Comparison of ENCODE assay signal across 7 cellular contexts in the genomic region with DNA sequence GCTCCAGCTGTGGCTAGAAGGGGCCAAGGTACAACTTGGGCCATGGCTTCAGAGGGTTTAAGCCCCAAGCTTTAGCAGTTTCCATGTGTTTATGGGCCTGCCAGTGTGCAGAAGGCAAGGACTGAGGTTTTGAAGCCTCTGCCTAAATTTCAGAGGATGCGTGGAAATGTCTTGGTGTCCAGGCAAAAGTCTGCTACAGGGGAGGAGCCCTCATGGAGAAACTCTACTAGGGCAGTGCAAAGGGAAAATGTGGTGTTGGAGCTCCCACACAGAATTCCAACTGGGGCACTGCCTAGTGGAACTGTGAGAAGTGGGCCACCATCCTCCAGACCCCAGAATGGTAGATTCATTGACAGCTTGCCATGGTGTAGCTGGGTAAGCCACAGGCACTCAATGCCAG.
"Had no signal": no experiment of that assay in that cellular context is flagged by ENCODE, and none has a peak within 500 bp of the region (broad histone marks: within the 10 kb centered on the region; RNA-seq: fewer than 3 reads in every experiment).

No MANE protein-coding gene starts in this region.

- DNase-seq: IMR-90, KBM-7, KG1 had no signal

- H3K9ac ChIP-seq: KMS-11 had no signal

- ATAC-seq: HepG2 had no signal

- FAIRE-seq: HepG2, HTR-8/SVneo had no signal

- H3K4me2 ChIP-seq: KMS-11 had no signal

- H3K27ac ChIP-seq: HL-60, KMS-11 had no signal
